In genomic region chr19:48629297-48629598, GRCh38 we compare ENCODE assay signal across 16 cellular contexts. TPM values are rescaled to one million over a fixed set of nuclear protein-coding genes. Genes with fewer than 3 reads are reported as not detected.
DNase-seq lines count a peak whose midpoint lies in the region; ATAC-seq and TF ChIP-seq lines count a peak whose summit lies in the region.
"Had no signal": no experiment of that assay in that cellular context is flagged by ENCODE, and none has a peak within 500 bp of the region (broad histone marks: within the 10 kb centered on the region; RNA-seq: fewer than 3 reads in every experiment).

No MANE protein-coding gene starts in this region.

- H3K27me3 Mint-ChIP-seq in nephron progenitor cell (ENCODE audit: low read depth, poor library complexity) (no peaks in the 10 kb centered on the region), immature natural killer cell (ENCODE audit: low read depth in 3 of 3) (peaks cover 1 to 4% (median 2%) of the 10 kb centered on the region in 3 donors)
- H3K27me3 Mint-ChIP-seq: activated CD4-positive, alpha-beta T cell treated with anti-CD3 and anti-CD28 coated beads, Interleukin-2, amount 10 ng/mL, durations not matched to agents 24 days and 14 days; memory B cell; stimulated activated naive CD8-positive, alpha-beta T cell treated with anti-CD3 and anti-CD28 coated beads, Interleukin-15, Interleukin-2, amounts not matched to agents 100 ng/mL and 50 ng/mL, for 24 hours had no signal

- no peak overlapping the region for H3K4me3 Mint-ChIP-seq in nephron progenitor cell
- no peak overlapping the region for H3K4me3 Mint-ChIP-seq in immature natural killer cell
- H3K4me3 Mint-ChIP-seq: activated CD4-positive, alpha-beta T cell treated with anti-CD3 and anti-CD28 coated beads, Interleukin-2, amount 10 ng/mL, durations not matched to agents 24 days and 14 days; memory B cell; stimulated activated naive CD8-positive, alpha-beta T cell treated with anti-CD3 and anti-CD28 coated beads, Interleukin-15, Interleukin-2, amounts not matched to agents 100 ng/mL and 50 ng/mL, for 24 hours had no signal

- 54 to 62% methylated on average over 14 to 22 of the region's 22 CpGs for WGBS in testis, 2 donors

- peaks cover 2% of the 10 kb centered on the region for H3K36me3 ChIP-seq in H7 (replicated peaks; ENCODE audit: control insufficient read depth, insufficient read depth, low read length)
- H3K36me3 ChIP-seq in ascending aorta, result peaks cover 3 to 23% of the 10 kb centered on the region in 2 donors
- peaks cover 54% of the 10 kb centered on the region for H3K36me3 ChIP-seq in lower lobe of right lung
- H3K36me3 ChIP-seq in testis (ENCODE audit: low read depth, missing control alignments), result no peaks in the 10 kb centered on the region

- H3K4me1 ChIP-seq in ascending aorta (peaks cover 20 to 35% of the 10 kb centered on the region in 2 donors), lower lobe of right lung (peaks cover 63% of the 10 kb centered on the region), testis (peaks cover 47% of the 10 kb centered on the region)

- no peak overlapping the region for H3K27ac Mint-ChIP-seq in nephron progenitor cell
- H3K27ac Mint-ChIP-seq in immature natural killer cell, result no peak overlapping the region
- H3K27ac Mint-ChIP-seq: stimulated activated naive CD8-positive, alpha-beta T cell treated with anti-CD3 and anti-CD28 coated beads, Interleukin-15, Interleukin-2, amounts not matched to agents 100 ng/mL and 50 ng/mL, for 24 hours had no signal

- H3K4me3 ChIP-seq in H7 (ENCODE audit: insufficient read depth, low read depth, low read length) (peak overlapping the region; percentile 50), ascending aorta (no peak overlapping the region), lower lobe of right lung (no peak overlapping the region), testis (peak overlapping the region in 1 of 2 donors; percentile 40)

- H3K9me3 ChIP-seq in ascending aorta, result no peaks in the 10 kb centered on the region
- H3K9me3 ChIP-seq in lower lobe of right lung, result no peaks in the 10 kb centered on the region
- no peaks in the 10 kb centered on the region for H3K9me3 ChIP-seq in testis

- H3K36me3 Mint-ChIP-seq in nephron progenitor cell (ENCODE audit: low read depth) (no peaks in the 10 kb centered on the region), immature natural killer cell (peaks cover 0 to 6% (median 4%) of the 10 kb centered on the region in 3 donors)

- DNase-seq in H7 (no peak), ascending aorta (ENCODE audit: low spot score in 2 of 2) (no peak), lower lobe of right lung (no peak), testis (no peak), nephron progenitor cell (no peak), immature natural killer cell (no peak)
- DNase-seq: Calu3, NCI-H1436 had no signal

- H3K27ac ChIP-seq in ascending aorta (peak overlapping the region; percentile 29 to 79), lower lobe of right lung (peak overlapping the region; percentile 77), testis (peak overlapping the region; percentile 87 to 98)
- H3K27ac ChIP-seq: epithelial cell of prostate had no signal

- peaks cover 76% of the 10 kb centered on the region for H3K4me1 Mint-ChIP-seq in nephron progenitor cell
- peaks cover 46 to 52% of the 10 kb centered on the region in 2 donors for H3K4me1 Mint-ChIP-seq in immature natural killer cell

- ATAC-seq in lower lobe of right lung (no peak), HG03095 (IDR thresholded peaks at IDR 0.05; ENCODE audit: unreplicated experiment) (no peak)

- no peak for TF ChIP-seq POLR2A in testis (IDR thresholded peaks at IDR 0.05)

- intact Hi-C loops in ascending aorta (cut with DNase I) (no loop called here), lower lobe of right lung (cut with DNase I) (no loop called here), testis (cut with DNase I; ENCODE audit: low total_unique reads) (no loop called here)

- TF ChIP-seq CTCF in ascending aorta (IDR thresholded peaks at IDR 0.05), result no peak
- TF ChIP-seq CTCF in lower lobe of right lung (IDR thresholded peaks at IDR 0.05), result no peak
- TF ChIP-seq CTCF in testis (IDR thresholded peaks at IDR 0.05), result no peak
- no peak for TF ChIP-seq CTCF in nephron progenitor cell (IDR thresholded peaks at IDR 0.05)

- H3K9me3 Mint-ChIP-seq in nephron progenitor cell (no peaks in the 10 kb centered on the region), immature natural killer cell (no peaks in the 10 kb centered on the region)
- H3K9me3 Mint-ChIP-seq: activated CD4-positive, alpha-beta T cell treated with anti-CD3 and anti-CD28 coated beads, Interleukin-2, amount 10 ng/mL, durations not matched to agents 24 days and 14 days; memory B cell; nephron; stimulated activated naive CD8-positive, alpha-beta T cell treated with anti-CD3 and anti-CD28 coated beads, Interleukin-15, Interleukin-2, amounts not matched to agents 100 ng/mL and 50 ng/mL, for 24 hours had no signal

- H3K27me3 ChIP-seq in H7 (ENCODE audit: control insufficient read depth, insufficient read depth, low read length) (no peaks in the 10 kb centered on the region), ascending aorta (no peaks in the 10 kb centered on the region), lower lobe of right lung (ENCODE audit: low read depth) (no peaks in the 10 kb centered on the region), testis (no peaks in the 10 kb centered on the region)

RNA-seq across cellular contexts. Expression of gene DBP, which starts 7.9 kb away (rescaled TPM):
- 11.2 and 18.2 TPM in 2 replicates for total RNA-seq in H7 (2014; rRNA removed; shearing (Covaris generic))
- total RNA-seq in ascending aorta (0.21 TPM), lower lobe of right lung (17.7 TPM), testis (10 to 100 TPM; 48.9 to 51.0 TPM)
- polyA plus RNA-seq in testis (ENCODE audit: insufficient read depth, low read depth, low replicate concordance) (30.4 TPM), immature natural killer cell (10 to 100 TPM; 23.6 to 65.1 (median 26.3) TPM)

RNA-seq across cellular contexts. Expression of gene SPHK2, which starts 9.9 kb away (rescaled TPM):
- 10.9 and 26.4 TPM in 2 replicates for total RNA-seq in H7 (2014; rRNA removed; shearing (Covaris generic))
- 35.3 TPM for total RNA-seq in ascending aorta
- 23.8 TPM for total RNA-seq in lower lobe of right lung
- 10 to 100 TPM; 31.2 to 43.1 TPM for total RNA-seq in testis
- 47.6 TPM for polyA plus RNA-seq in testis (ENCODE audit: insufficient read depth, low read depth, low replicate concordance)
- 10 to 100 TPM; 10.5 to 14.5 (median 14.1) TPM for polyA plus RNA-seq in immature natural killer cell

RNA-seq across cellular contexts. Expression of gene RPL18, which starts 10.3 kb away (rescaled TPM):
- 3,978 and 5,156 TPM in 2 replicates for total RNA-seq in H7 (2014; rRNA removed; shearing (Covaris generic))
- total RNA-seq in ascending aorta (2,223 TPM), lower lobe of right lung (997 TPM), testis (1,000 to 10,000 TPM; 1,047 to 1,537 TPM)
- polyA plus RNA-seq in testis (ENCODE audit: insufficient read depth, low read depth, low replicate concordance) (1,050 TPM), immature natural killer cell (1,000 to 10,000 TPM in 1 of 3 donors, 100 to 1,000 TPM in 2; 938 to 1,525 (median 950) TPM)

RNA-seq across cellular contexts. Expression of gene FAM83E, which starts 14.4 kb away (rescaled TPM):
- 3.8 and 4.0 TPM in 2 replicates for total RNA-seq in H7 (2014; rRNA removed; shearing (Covaris generic))
- total RNA-seq in ascending aorta, result not detected
- total RNA-seq in lower lobe of right lung, result 34.1 TPM
- total RNA-seq in testis, result 1 to 10 TPM in 1 of 2 donors, under 1 TPM in 1; 0.99 to 1.6 TPM
- polyA plus RNA-seq in testis (ENCODE audit: insufficient read depth, low read depth, low replicate concordance), result 2.2 TPM
- polyA plus RNA-seq in immature natural killer cell, result not detected
- total RNA-seq: LHCN-M2, renal cortical epithelial cell had no signal

RNA-seq across cellular contexts. Expression of gene CA11, which starts 16.7 kb away (rescaled TPM):
- total RNA-seq in H7 (2014; rRNA removed; shearing (Covaris generic)), result 10.8 and 24.0 TPM in 2 replicates
- not detected for total RNA-seq in ascending aorta
- 7.8 TPM for total RNA-seq in lower lobe of right lung
- total RNA-seq in testis, result 1 to 10 TPM; 6.3 to 6.8 TPM
- 20.0 TPM for polyA plus RNA-seq in testis (ENCODE audit: insufficient read depth, low read depth, low replicate concordance)
- polyA plus RNA-seq in immature natural killer cell, result 10 to 100 TPM in 1 of 3 donors, 1 to 10 TPM in 2; 1.8 to 16.4 (median 3.6) TPM

Comparison
In these comparisons a context has a peak if more than half of its experiments do, and no peak if none do; other contexts are left out.
1. RNA of gene DBP, which starts 7.9 kb away (total RNA-seq): 48.9 to 51.0 TPM in testis, 17.7 TPM in lower lobe of right lung (single experiment) and 11.2 to 18.2 TPM in H7; 0.21 TPM in ascending aorta (single experiment); every median in the first group is over 10 times any median in the second.
2. Peak in every context shown above with its lines, with median percentiles within 50 percentile points of each other: H3K27ac ChIP-seq.